ENCODE assay signal across 1 cellular context in the genomic region with DNA sequence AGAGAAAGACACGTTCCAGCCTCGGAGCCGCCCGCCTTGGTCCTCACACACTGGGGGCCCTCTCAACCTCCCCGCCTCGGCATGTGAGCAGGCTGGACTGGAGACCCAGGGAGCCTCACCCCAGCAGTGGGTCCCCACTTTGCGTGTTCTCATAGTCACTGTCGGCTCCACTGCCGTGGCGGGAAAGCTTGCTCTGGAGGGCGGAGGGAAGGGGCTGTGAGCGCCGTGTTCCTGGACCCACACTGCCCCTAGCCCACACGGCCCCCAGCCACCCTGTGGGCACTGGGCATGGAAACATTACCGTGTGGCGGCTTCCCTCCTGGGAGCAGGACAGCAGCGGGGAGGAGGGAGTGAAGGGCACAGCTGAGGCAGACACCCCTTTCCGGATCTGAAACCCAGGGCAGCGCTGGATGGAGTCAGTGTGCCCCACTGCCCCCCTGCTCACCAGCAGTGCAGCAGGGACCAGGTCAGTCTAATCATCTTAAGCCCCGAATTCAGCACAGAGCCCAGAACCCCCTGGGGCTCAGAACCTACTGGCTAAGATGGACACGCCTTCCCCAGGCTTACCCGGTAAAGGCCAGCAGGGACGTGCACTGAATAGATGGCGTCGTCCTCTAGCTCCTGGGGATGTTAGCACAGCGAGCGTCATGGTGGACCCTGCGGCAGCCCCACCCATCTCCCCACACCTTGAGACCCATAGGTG.
TF ChIP-seq lines count a peak whose summit lies in the region.

No MANE protein-coding gene starts in this region.

TF ChIP-seq in IMR-90, 13 proteins besides CTCF, POLR2A, EP300 and RAD21:
- no peak for TF ChIP-seq MAZ (IDR thresholded peaks at IDR 0.05; ENCODE audit: borderline replicate concordance, low read depth, low read length)
- TF ChIP-seq, protein P1, sequence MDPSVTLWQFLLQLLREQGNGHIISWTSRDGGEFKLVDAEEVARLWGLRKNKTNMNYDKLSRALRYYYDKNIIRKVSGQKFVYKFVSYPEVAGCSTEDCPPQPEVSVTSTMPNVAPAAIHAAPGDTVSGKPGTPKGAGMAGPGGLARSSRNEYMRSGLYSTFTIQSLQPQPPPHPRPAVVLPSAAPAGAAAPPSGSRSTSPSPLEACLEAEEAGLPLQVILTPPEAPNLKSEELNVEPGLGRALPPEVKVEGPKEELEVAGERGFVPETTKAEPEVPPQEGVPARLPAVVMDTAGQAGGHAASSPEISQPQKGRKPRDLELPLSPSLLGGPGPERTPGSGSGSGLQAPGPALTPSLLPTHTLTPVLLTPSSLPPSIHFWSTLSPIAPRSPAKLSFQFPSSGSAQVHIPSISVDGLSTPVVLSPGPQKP (IDR thresholded peaks at IDR 0.05; ENCODE audit: borderline replicate concordance, low read depth, low read length): no peak
- no peak for TF ChIP-seq FOS (IDR thresholded peaks at IDR 0.05; ENCODE audit: low read depth, low read length)
